22 cellular contexts compared by ENCODE assay signal in genomic region chr1:188425687-188426086, GRCh38.
DNase-seq lines count a peak whose midpoint lies in the region; ATAC-seq, FAIRE-seq and TF ChIP-seq lines count a peak whose summit lies in the region.
"Had no signal": no experiment of that assay in that cellular context is flagged by ENCODE, and none has a peak within 500 bp of the region (broad histone marks: within the 10 kb centered on the region; RNA-seq: fewer than 3 reads in every experiment).

No MANE protein-coding gene starts in this region.

- H3K4me1 ChIP-seq in PC-9 (replicated peaks; ENCODE audit: insufficient read depth) (no peaks in the 10 kb centered on the region), stomach (no peaks in the 10 kb centered on the region), HepG2 (ENCODE audit: insufficient read depth, low read length) (no peaks in the 10 kb centered on the region)
- H3K4me1 ChIP-seq: SJSA1 had no signal

- peak; percentile 71 for DNase-seq in EL
- DNase-seq in PC-9 = no peak
- peak; percentile 74 for DNase-seq in choroid plexus epithelial cell (ENCODE audit: low read depth)
- DNase-seq in non-pigmented ciliary epithelial cell (ENCODE audit: low read depth) = peak; percentile 45
- no peak for DNase-seq in stomach
- no peak for DNase-seq in HEK293T (ENCODE audit: extremely low spot score)
- DNase-seq in posterior vena cava (ENCODE audit: low spot score) = no peak
- DNase-seq in HepG2 (ENCODE audit: low spot score) = no peak
- DNase-seq: activated CD8-positive, alpha-beta memory T cell treated with anti-CD3 and anti-CD28 coated beads for 24 hours; activated naive CD8-positive, alpha-beta T cell treated with anti-CD3 and anti-CD28 coated beads, Interleukin-2, amount 10 ng/mL, durations not matched to agents 7 days and 5 days; CD8-positive, alpha-beta memory T cell; DMS79; H9; KBM-7; mucosa of descending colon; NCI-H1048; NCI-H2081; NCI-H524; stimulated activated CD4-positive, alpha-beta T cell treated with anti-CD3 and anti-CD28 coated beads, Interleukin-15, amount 100 ng/mL, for 24 hours; stimulated activated naive CD4-positive, alpha-beta T cell had no signal

- H4K20me1 ChIP-seq in PC-9 (ENCODE audit: insufficient read depth) = no peaks in the 10 kb centered on the region
- H4K20me1 ChIP-seq in HepG2 (ENCODE audit: insufficient read depth, low read length) = no peaks in the 10 kb centered on the region

- FAIRE-seq in HepG2 (lab: Jason Lieb, UNC) = no peak

- H3K27me3 ChIP-seq in PC-9 (ENCODE audit: insufficient read depth, low read depth) = no peaks in the 10 kb centered on the region
- no peaks in the 10 kb centered on the region for H3K27me3 ChIP-seq in stomach
- no peaks in the 10 kb centered on the region; a peak in 1 of 5 replicates for H3K27me3 ChIP-seq in HepG2 (ENCODE audit: control insufficient read depth in 1 of 2, insufficient read depth in 2 of 2, low read length in 2 of 2)
- H3K27me3 ChIP-seq: SJSA1 had no signal

- POLR2A ChIA-PET in PC-9 (lab: Charles Lee; ENCODE audit: unreplicated experiment) (no interaction called here), HEK293T (lab: Yijun Ruan, JAX) (no interaction called here), HepG2 (lab: Yijun Ruan, JAX) (no interaction called here)

- no peaks in the 10 kb centered on the region for H3K36me3 ChIP-seq in PC-9 (ENCODE audit: low read depth)
- H3K36me3 ChIP-seq in stomach = no peaks in the 10 kb centered on the region
- H3K36me3 ChIP-seq in HepG2 (replicated peaks in 1 of 2; ENCODE audit: control insufficient read depth in 1 of 2, insufficient read depth in 2 of 2, low read length in 2 of 2) = no peaks in the 10 kb centered on the region
- H3K36me3 ChIP-seq: SJSA1 had no signal

- no peak for TF ChIP-seq CTCF in PC-9 (conservative IDR thresholded peaks at IDR 0.05)
- no peak for TF ChIP-seq CTCF in choroid plexus epithelial cell (conservative IDR thresholded peaks at IDR 0.05; ENCODE audit: low read depth, low read length)
- no peak for TF ChIP-seq CTCF in stomach (IDR thresholded peaks at IDR 0.05)
- TF ChIP-seq CTCF in HepG2 (CRISPR knock-in tag; IDR thresholded peaks at IDR 0.05) = no peak

- BruUV-seq in PC-9 (replicated peaks; lab: Mats Ljungman, UMichigan) (no TSS peak), HepG2 (replicated peaks; lab: Mats Ljungman, UMichigan) (no TSS peak)

- H3K4me2 ChIP-seq in PC-9 = no peak overlapping the region
- H3K4me2 ChIP-seq in HepG2 (ENCODE audit: low read depth, low read length) = no peak overlapping the region

- intact Hi-C loops in PC-9 (cut with micrococcal nuclease; ENCODE audit: unreplicated experiment) (no loop called here), stomach (cut with DNase I; ENCODE audit: low total_unique reads) (no loop called here), posterior vena cava (cut with DNase I) (no loop called here), HepG2 (cut with micrococcal nuclease; ENCODE audit: unreplicated experiment) (no loop called here)

- H3K4me3 ChIP-seq in PC-9 (no peak overlapping the region), choroid plexus epithelial cell (ENCODE audit: low read depth, low read length) (no peak overlapping the region), stomach (no peak overlapping the region), HepG2 (replicated peaks in 1 of 3; ENCODE audit: insufficient read depth in 1 of 3, low read depth in 2 of 3, low read length in 3 of 3) (no peak overlapping the region)
- H3K4me3 ChIP-seq: mucosa of descending colon, SJSA1 had no signal

- TF ChIP-seq RAD21 in HepG2 (CRISPR knock-in tag; IDR thresholded peaks at IDR 0.05) = no peak

- no peak overlapping the region for H3K9ac ChIP-seq in HepG2 (ENCODE audit: insufficient read depth, low read depth, low read length)

- CTCF ChIA-PET in PC-9 (lab: Charles Lee) = no interaction called here
- CTCF ChIA-PET in HEK293T (lab: Yijun Ruan, JAX) = no interaction called here
- CTCF ChIA-PET in HepG2 (lab: Yijun Ruan, JAX; ENCODE audit: low intra/inter-chr PET ratio, low total read pairs) = no interaction called here

- TF ChIP-seq POLR2A in stomach (IDR thresholded peaks at IDR 0.05) (no peak), HepG2 (IDR thresholded peaks at IDR 0.05; ENCODE audit: insufficient read depth in 1 of 2, low read depth in 2 of 2, low read length in 2 of 2) (no peak)

- H2AFZ ChIP-seq in PC-9 (peak overlapping the region; percentile 17; the same call in 1 of the 2 replicates), HepG2 (ENCODE audit: low read length) (no peak overlapping the region)

- H3K9me2 ChIP-seq in PC-9 (ENCODE audit: insufficient read depth) = no peaks in the 10 kb centered on the region

- H3K9me3 ChIP-seq in PC-9 (ENCODE audit: insufficient read depth, low read depth) (0 out of 2 replicates have a peak, but pooled peaks cover 3% of the 10 kb centered on the region), stomach (peaks cover 0 to 2% (median 0%) of the 10 kb centered on the region in 4 donors), HepG2 (ENCODE audit: low read length) (no peaks in the 10 kb centered on the region)
- H3K9me3 ChIP-seq: mucosa of descending colon, SJSA1 had no signal

- H3K79me2 ChIP-seq in PC-9 (ENCODE audit: low read depth) = no peaks in the 10 kb centered on the region
- H3K79me2 ChIP-seq in HepG2 (ENCODE audit: insufficient read depth, low read length) = no peaks in the 10 kb centered on the region

- no peak overlapping the region for H3K27ac ChIP-seq in PC-9
- no peak overlapping the region for H3K27ac ChIP-seq in stomach
- no peak overlapping the region for H3K27ac ChIP-seq in HepG2 (ENCODE audit: extremely low read length, insufficient read depth, low read length)
- H3K27ac ChIP-seq: SJSA1 had no signal

- in situ Hi-C loops in HepG2 (cut with HindIII; ENCODE audit: extremely low pct_ligation_motif_present, low pct_unique_long_range_greater_than_20kb) = no loop called here

- no peak for ATAC-seq in HepG2
- ATAC-seq: left lobe of liver, mucosa of descending colon had no signal

- no peaks in the 10 kb centered on the region for H3F3A ChIP-seq in PC-9 (ENCODE audit: insufficient read depth, low read depth)

- WGBS in stomach, 5 donors = 49 to 75% (median 60%) methylated on average over 4 of the region's 4 CpGs
- 27% methylated on average over 4 of the region's 4 CpGs for WGBS in HepG2 (ENCODE audit: low lambda C conversion rate)

- TF ChIP-seq EP300 in stomach (IDR thresholded peaks at IDR 0.05) = no peak
- TF ChIP-seq EP300 in HepG2 (IDR thresholded peaks at IDR 0.05; ENCODE audit: low read depth in 2 of 2, low read length in 2 of 2) = no peak
- no peak for TF ChIP-seq EP300 in HepG2 (CRISPR knock-in tag; IDR thresholded peaks at IDR 0.05; ENCODE audit: borderline replicate concordance)

TF ChIP-seq in HEK293T, 16 proteins besides CTCF, POLR2A, EP300 and RAD21:
- no peak for TF ChIP-seq PKNOX1 (IDR thresholded peaks at IDR 0.05)
- TF ChIP-seq ELF4 (IDR thresholded peaks at IDR 0.05) = no peak
- TF ChIP-seq CTBP1 (IDR thresholded peaks at IDR 0.05; ENCODE audit: borderline replicate concordance) = no peak
- no peak for TF ChIP-seq ZNF384 (IDR thresholded peaks at IDR 0.05)
- TF ChIP-seq LEF1 (IDR thresholded peaks at IDR 0.05; ENCODE audit: borderline replicate concordance) = no peak
- no peak for TF ChIP-seq SUZ12 (IDR thresholded peaks at IDR 0.05)
- TF ChIP-seq FOXM1 (IDR thresholded peaks at IDR 0.05; ENCODE audit: borderline replicate concordance) = no peak
- TF ChIP-seq FOXK2 (IDR thresholded peaks at IDR 0.05) = no peak
- TF ChIP-seq SP1 (IDR thresholded peaks at IDR 0.05) = no peak
- TF ChIP-seq NFRKB (IDR thresholded peaks at IDR 0.05) = no peak
- no peak for TF ChIP-seq BHLHE40 (IDR thresholded peaks at IDR 0.05; ENCODE audit: borderline replicate concordance)

TF ChIP-seq in HepG2, 621 proteins besides CTCF, POLR2A, EP300 and RAD21 (continues in another document):
- TF ChIP-seq ZNF747 (CRISPR knock-in tag; IDR thresholded peaks at IDR 0.05; ENCODE audit: borderline replicate concordance) (no peak), ZNF841 (CRISPR knock-in tag; IDR thresholded peaks at IDR 0.05; ENCODE audit: borderline replicate concordance) (no peak), TFAP4 (IDR thresholded peaks at IDR 0.05; ENCODE audit: borderline replicate concordance, low read depth) (no peak), MXD1 (CRISPR knock-in tag; IDR thresholded peaks at IDR 0.05) (no peak), PAXIP1 (CRISPR knock-in tag; conservative IDR thresholded peaks at IDR 0.05) (no peak), IRF2 (CRISPR knock-in tag; IDR thresholded peaks at IDR 0.05) (no peak)

Comparison
In these comparisons a context has a peak if more than half of its experiments do, and no peak if none do; other contexts are left out.
1. DNase-seq: peak in EL (single experiment), choroid plexus epithelial cell (single experiment) and non-pigmented ciliary epithelial cell (single experiment); none in PC-9 (0 of 2), stomach (single experiment), HEK293T (single experiment), posterior vena cava (single experiment) and HepG2 (single experiment).